1 cellular context compared by ENCODE assay signal in the genomic region with DNA sequence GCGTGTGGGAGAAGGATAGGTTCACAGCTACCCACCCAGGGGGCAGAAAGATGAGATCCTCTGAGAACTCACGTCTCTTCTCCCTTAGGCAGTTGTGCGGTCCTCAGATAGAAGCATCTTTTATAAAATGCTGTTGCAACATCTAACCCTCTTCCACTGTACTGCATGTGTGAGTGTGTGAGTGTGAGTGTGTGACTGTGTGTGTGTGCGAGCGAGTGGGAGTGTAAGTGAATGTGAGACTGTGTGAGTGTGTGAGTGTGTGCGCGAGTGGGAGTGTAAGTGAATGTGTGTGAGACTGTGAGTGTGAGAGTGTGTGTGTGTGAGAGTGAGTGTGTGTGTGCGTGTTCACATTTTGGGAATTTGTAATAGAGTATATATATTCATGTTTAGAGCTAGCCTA.
TF ChIP-seq lines count a peak whose summit lies in the region.

No MANE protein-coding gene starts in this region.

TF ChIP-seq in WTC11, 78 proteins besides CTCF, POLR2A, EP300 and RAD21 (continued from another document):
- TF ChIP-seq, protein P1, sequence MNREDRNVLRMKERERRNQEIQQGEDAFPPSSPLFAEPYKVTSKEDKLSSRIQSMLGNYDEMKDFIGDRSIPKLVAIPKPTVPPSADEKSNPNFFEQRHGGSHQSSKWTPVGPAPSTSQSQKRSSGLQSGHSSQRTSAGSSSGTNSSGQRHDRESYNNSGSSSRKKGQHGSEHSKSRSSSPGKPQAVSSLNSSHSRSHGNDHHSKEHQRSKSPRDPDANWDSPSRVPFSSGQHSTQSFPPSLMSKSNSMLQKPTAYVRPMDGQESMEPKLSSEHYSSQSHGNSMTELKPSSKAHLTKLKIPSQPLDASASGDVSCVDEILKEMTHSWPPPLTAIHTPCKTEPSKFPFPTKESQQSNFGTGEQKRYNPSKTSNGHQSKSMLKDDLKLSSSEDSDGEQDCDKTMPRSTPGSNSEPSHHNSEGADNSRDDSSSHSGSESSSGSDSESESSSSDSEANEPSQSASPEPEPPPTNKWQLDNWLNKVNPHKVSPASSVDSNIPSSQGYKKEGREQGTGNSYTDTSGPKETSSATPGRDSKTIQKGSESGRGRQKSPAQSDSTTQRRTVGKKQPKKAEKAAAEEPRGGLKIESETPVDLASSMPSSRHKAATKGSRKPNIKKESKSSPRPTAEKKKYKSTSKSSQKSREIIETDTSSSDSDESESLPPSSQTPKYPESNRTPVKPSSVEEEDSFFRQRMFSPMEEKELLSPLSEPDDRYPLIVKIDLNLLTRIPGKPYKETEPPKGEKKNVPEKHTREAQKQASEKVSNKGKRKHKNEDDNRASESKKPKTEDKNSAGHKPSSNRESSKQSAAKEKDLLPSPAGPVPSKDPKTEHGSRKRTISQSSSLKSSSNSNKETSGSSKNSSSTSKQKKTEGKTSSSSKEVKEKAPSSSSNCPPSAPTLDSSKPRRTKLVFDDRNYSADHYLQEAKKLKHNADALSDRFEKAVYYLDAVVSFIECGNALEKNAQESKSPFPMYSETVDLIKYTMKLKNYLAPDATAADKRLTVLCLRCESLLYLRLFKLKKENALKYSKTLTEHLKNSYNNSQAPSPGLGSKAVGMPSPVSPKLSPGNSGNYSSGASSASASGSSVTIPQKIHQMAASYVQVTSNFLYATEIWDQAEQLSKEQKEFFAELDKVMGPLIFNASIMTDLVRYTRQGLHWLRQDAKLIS (CRISPR knock-in tag; IDR thresholded peaks at IDR 0.05; ENCODE audit: borderline replicate concordance), result no peak
- no peak for TF ChIP-seq PRRX2 (CRISPR knock-in tag; IDR thresholded peaks at IDR 0.05)
- TF ChIP-seq, protein P2, sequence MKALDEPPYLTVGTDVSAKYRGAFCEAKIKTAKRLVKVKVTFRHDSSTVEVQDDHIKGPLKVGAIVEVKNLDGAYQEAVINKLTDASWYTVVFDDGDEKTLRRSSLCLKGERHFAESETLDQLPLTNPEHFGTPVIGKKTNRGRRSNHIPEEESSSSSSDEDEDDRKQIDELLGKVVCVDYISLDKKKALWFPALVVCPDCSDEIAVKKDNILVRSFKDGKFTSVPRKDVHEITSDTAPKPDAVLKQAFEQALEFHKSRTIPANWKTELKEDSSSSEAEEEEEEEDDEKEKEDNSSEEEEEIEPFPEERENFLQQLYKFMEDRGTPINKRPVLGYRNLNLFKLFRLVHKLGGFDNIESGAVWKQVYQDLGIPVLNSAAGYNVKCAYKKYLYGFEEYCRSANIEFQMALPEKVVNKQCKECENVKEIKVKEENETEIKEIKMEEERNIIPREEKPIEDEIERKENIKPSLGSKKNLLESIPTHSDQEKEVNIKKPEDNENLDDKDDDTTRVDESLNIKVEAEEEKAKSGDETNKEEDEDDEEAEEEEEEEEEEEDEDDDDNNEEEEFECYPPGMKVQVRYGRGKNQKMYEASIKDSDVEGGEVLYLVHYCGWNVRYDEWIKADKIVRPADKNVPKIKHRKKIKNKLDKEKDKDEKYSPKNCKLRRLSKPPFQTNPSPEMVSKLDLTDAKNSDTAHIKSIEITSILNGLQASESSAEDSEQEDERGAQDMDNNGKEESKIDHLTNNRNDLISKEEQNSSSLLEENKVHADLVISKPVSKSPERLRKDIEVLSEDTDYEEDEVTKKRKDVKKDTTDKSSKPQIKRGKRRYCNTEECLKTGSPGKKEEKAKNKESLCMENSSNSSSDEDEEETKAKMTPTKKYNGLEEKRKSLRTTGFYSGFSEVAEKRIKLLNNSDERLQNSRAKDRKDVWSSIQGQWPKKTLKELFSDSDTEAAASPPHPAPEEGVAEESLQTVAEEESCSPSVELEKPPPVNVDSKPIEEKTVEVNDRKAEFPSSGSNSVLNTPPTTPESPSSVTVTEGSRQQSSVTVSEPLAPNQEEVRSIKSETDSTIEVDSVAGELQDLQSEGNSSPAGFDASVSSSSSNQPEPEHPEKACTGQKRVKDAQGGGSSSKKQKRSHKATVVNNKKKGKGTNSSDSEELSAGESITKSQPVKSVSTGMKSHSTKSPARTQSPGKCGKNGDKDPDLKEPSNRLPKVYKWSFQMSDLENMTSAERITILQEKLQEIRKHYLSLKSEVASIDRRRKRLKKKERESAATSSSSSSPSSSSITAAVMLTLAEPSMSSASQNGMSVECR (CRISPR knock-in tag; IDR thresholded peaks at IDR 0.05; ENCODE audit: borderline replicate concordance), result no peak
- no peak for TF ChIP-seq RORB (CRISPR knock-in tag; IDR thresholded peaks at IDR 0.05)
- no peak for TF ChIP-seq CREM (CRISPR knock-in tag; IDR thresholded peaks at IDR 0.05)
- no peak for TF ChIP-seq ATF1 (CRISPR knock-in tag; IDR thresholded peaks at IDR 0.05)
- TF ChIP-seq, protein P3, sequence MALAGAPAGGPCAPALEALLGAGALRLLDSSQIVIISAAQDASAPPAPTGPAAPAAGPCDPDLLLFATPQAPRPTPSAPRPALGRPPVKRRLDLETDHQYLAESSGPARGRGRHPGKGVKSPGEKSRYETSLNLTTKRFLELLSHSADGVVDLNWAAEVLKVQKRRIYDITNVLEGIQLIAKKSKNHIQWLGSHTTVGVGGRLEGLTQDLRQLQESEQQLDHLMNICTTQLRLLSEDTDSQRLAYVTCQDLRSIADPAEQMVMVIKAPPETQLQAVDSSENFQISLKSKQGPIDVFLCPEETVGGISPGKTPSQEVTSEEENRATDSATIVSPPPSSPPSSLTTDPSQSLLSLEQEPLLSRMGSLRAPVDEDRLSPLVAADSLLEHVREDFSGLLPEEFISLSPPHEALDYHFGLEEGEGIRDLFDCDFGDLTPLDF (CRISPR knock-in tag; IDR thresholded peaks at IDR 0.05), result no peak
- TF ChIP-seq OVOL2 (CRISPR knock-in tag; IDR thresholded peaks at IDR 0.05; ENCODE audit: borderline replicate concordance), result no peak
